24 cellular contexts compared by ENCODE assay signal in genomic region chr2:37681587-37681986, GRCh38.
"Had no signal": no experiment of that assay in that cellular context is flagged by ENCODE, and none has a peak within 500 bp of the region (broad histone marks: within the 10 kb centered on the region; RNA-seq: fewer than 3 reads in every experiment).

No MANE protein-coding gene starts in this region.

- H3K4me2 ChIP-seq: SK-N-SH had no signal

- ATAC-seq: Panc1, PC-3 had no signal

- H3K27me3 ChIP-seq: MG63 had no signal

- DNase-seq: Karpas-422; KG1; MG63; NCI-H1092; NCI-H1105 treated with DMSO at 0.1 percent for 48 hours; NCI-H1417 treated with DMSO at 0.1 percent for 48 hours; NCI-H146; NCI-H1694 treated with DMSO at 0.1 percent for 48 hours; NCI-H1930; NCI-H2081; NCI-H2107; NCI-H2171; NCI-H226; NCI-H446; NCI-H510A; NCI-H524 treated with DMSO at 0.1 percent for 48 hours; NCI-H69; NCI-H774; NK-92 treated with Interleukin-12 subunit alpha and Interleukin-12 subunit beta, amount 100 ng/mL, for 24 hours; PC-3; SHP77; SK-N-SH had no signal

- H3K27ac ChIP-seq: RWPE1 had no signal

- H3K36me3 ChIP-seq: MG63 had no signal

- H3K9ac ChIP-seq: SK-N-SH had no signal

- H3K4me3 ChIP-seq: MG63 had no signal
